ENCODE assay signal across 22 cellular contexts in genomic region chr2:25529034-25529433, GRCh38.
A peak's percentile ranks its signal among the peaks of the same experiment; 100 is the strongest.
DNase-seq lines count a peak whose midpoint lies in the region; ATAC-seq and TF ChIP-seq lines count a peak whose summit lies in the region.
"Had no signal": no experiment of that assay in that cellular context is flagged by ENCODE, and none has a peak within 500 bp of the region (broad histone marks: within the 10 kb centered on the region; RNA-seq: fewer than 3 reads in every experiment).

No MANE protein-coding gene starts in this region.

- H3K4me1 ChIP-seq in spleen, result no peaks in the 10 kb centered on the region
- H3K4me1 ChIP-seq: BLaER1, Peyer's patch had no signal

- no peak for TF ChIP-seq CTCF in spleen (IDR thresholded peaks at IDR 0.05 in 8 of 11, conservative IDR thresholded peaks at IDR 0.05 in 3 of 11)

- ATAC-seq in activated CD4-positive, CD25-positive, alpha-beta regulatory T cell treated with anti-CD3 and anti-CD28 coated beads, Interleukin-2, amount 50 U/mL, for 24 hours, result no peak
- ATAC-seq in GM19397 (IDR thresholded peaks at IDR 0.05; ENCODE audit: unreplicated experiment), result no peak

- H3K36me3 ChIP-seq in spleen, result peaks cover 0 to 10% (median 0%) of the 10 kb centered on the region in 6 donors
- H3K36me3 ChIP-seq: BLaER1, Peyer's patch, SJCRH30 had no signal

- no peak overlapping the region for H3K27ac ChIP-seq in spleen
- H3K27ac ChIP-seq: BLaER1, Peyer's patch, SJCRH30 had no signal

- in situ Hi-C loops in KBM-7 (cut with MboI; ENCODE audit: low pct_unique_long_range_greater_than_20kb, low sequenced_read_pairs), result no loop called here

- no peaks in the 10 kb centered on the region for H3K9me3 ChIP-seq in spleen
- H3K9me3 ChIP-seq: Caco-2, Peyer's patch, SJCRH30 had no signal

- 82 to 97% (median 95%) methylated on average over 3 of the region's 3 CpGs for WGBS in spleen, 5 donors

- no peak overlapping the region for H3K4me3 ChIP-seq in spleen
- H3K4me3 ChIP-seq: BLaER1, Peyer's patch, SJCRH30 had no signal

- DNase-seq in NCI-H1048 (lab: John Stamatoyannopoulos, UW) (peak; percentile 19), astrocyte of the hippocampus (ENCODE audit: low read depth, low spot score) (peak; percentile 5), medulla oblongata (ENCODE audit: extremely low spot score) (peak; percentile 60), KBM-7 (no peak), spleen (no peak)
- DNase-seq: Caco-2; CD4-positive, alpha-beta T cell; DMS 273 treated with DMSO at 0.1 percent for 48 hours; DMS79 treated with DMSO at 0.1 percent for 48 hours; H7; MM.1S; NCI-H1105; NCI-H146; NCI-H2029; NCI-H2171; NCI-H345; NCI-H524; Peyer's patch; SJCRH30 had no signal

- no peak for TF ChIP-seq POLR2A in spleen (IDR thresholded peaks at IDR 0.05)

- no peaks in the 10 kb centered on the region for H3K27me3 ChIP-seq in spleen (replicated peaks in 1 of 7)
- H3K27me3 ChIP-seq: BLaER1, Peyer's patch, SJCRH30 had no signal

- intact Hi-C loops in spleen (cut with DNase I; ENCODE audit: low total_unique reads), result loop anchor here (10.0 kb wide), 1 partner anchor 164 kb away; no protein-coding TSS in a partner anchor

Comparison
In these comparisons a context has a peak if more than half of its experiments do, and no peak if none do; other contexts are left out.
1. DNase-seq: peak in NCI-H1048 (single experiment), astrocyte of the hippocampus (single experiment) and medulla oblongata (single experiment); none in KBM-7 (single experiment) and spleen (single experiment).